12 cellular contexts compared by ENCODE assay signal in genomic region chr14:59150990-59151389, GRCh38.
DNase-seq lines count a peak whose midpoint lies in the region; ATAC-seq and FAIRE-seq lines count a peak whose summit lies in the region.
"Had no signal": no experiment of that assay in that cellular context is flagged by ENCODE, and none has a peak within 500 bp of the region (broad histone marks: within the 10 kb centered on the region; RNA-seq: fewer than 3 reads in every experiment).

No MANE protein-coding gene starts in this region.

- H3K4me3 Mint-ChIP-seq in stimulated activated naive B cell treated with anti-CD40 and anti-IgM and Interleukin-4, amounts not matched to agents 10 μg/mL and 1 μg/mL and 100 μg/mL, for 72 hours, result no peak overlapping the region

- no peak overlapping the region for H3K27ac Mint-ChIP-seq in stimulated activated naive B cell treated with anti-CD40 and anti-IgM and Interleukin-4, amounts not matched to agents 10 μg/mL and 1 μg/mL and 100 μg/mL, for 72 hours

- peaks cover 0 to 2% of the 10 kb centered on the region in 2 donors for H3K36me3 Mint-ChIP-seq in stimulated activated naive B cell treated with anti-CD40 and anti-IgM and Interleukin-4, amounts not matched to agents 10 μg/mL and 1 μg/mL and 100 μg/mL, for 72 hours

- peak; percentile 80 for FAIRE-seq in GM19239 (lab: Jason Lieb, UNC)
- FAIRE-seq: G401.6 had no signal

- peaks cover 31 to 54% of the 10 kb centered on the region in 2 donors for H3K4me1 Mint-ChIP-seq in stimulated activated naive B cell treated with anti-CD40 and anti-IgM and Interleukin-4, amounts not matched to agents 10 μg/mL and 1 μg/mL and 100 μg/mL, for 72 hours

- no peaks in the 10 kb centered on the region for H3K27me3 Mint-ChIP-seq in stimulated activated naive B cell treated with anti-CD40 and anti-IgM and Interleukin-4, amounts not matched to agents 10 μg/mL and 1 μg/mL and 100 μg/mL, for 72 hours

- no peaks in the 10 kb centered on the region for H3K9me3 Mint-ChIP-seq in stimulated activated naive B cell treated with anti-CD40 and anti-IgM and Interleukin-4, amounts not matched to agents 10 μg/mL and 1 μg/mL and 100 μg/mL, for 72 hours

- DNase-seq in GM19239 (ENCODE audit: insufficient read length, low spot score) (peak; percentile 20), MV-4-11 (lab: John Stamatoyannopoulos, UW) (peak; percentile 93), epidermal melanocyte (ENCODE audit: insufficient read length, low spot score) (no peak), NCI-H345 (lab: John Stamatoyannopoulos, UW) (no peak), cortex of kidney (lab: John Stamatoyannopoulos, UW) (no peak)
- DNase-seq in stimulated activated naive B cell treated with anti-CD40 and anti-IgM and Interleukin-4, amounts not matched to agents 10 μg/mL and 1 μg/mL and 100 μg/mL, for 72 hours, result no peak
- DNase-seq: activated CD8-positive, alpha-beta memory T cell treated with anti-CD3 and anti-CD28 coated beads, Interleukin-2, amount 50 U/mL, for 48 hours; mesenchymal stem cell; NCI-H1694; SK-N-SH had no signal

- peak; percentile 66 for ATAC-seq in HG02798 (IDR thresholded peaks at IDR 0.05; ENCODE audit: poor library complexity, unreplicated experiment)
- ATAC-seq in stimulated activated naive B cell treated with anti-CD40 and anti-IgM and Interleukin-4, amounts not matched to agents 10 μg/mL and 1 μg/mL and 100 μg/mL, for 72 hours (replicated peaks), result peak; percentile 90 to 93

Comparison
In these comparisons a context has a peak if more than half of its experiments do, and no peak if none do; other contexts are left out.
1. DNase-seq: peak in GM19239 (single experiment) and MV-4-11 (single experiment); none in stimulated activated naive B cell treated with anti-CD40 and anti-IgM and Interleukin-4, amounts not matched to agents 10 μg/mL and 1 μg/mL and 100 μg/mL, for 72 hours (single experiment), epidermal melanocyte (single experiment), NCI-H345 (single experiment) and cortex of kidney (single experiment).